1 cellular context compared by ENCODE assay signal in genomic region chr2:236726701-236727450, GRCh38.
A peak's percentile ranks its signal among the peaks of the same experiment; 100 is the strongest.
TF ChIP-seq lines count a peak whose summit lies in the region.

No MANE protein-coding gene starts in this region.

TF ChIP-seq in K562, 482 proteins besides CTCF, POLR2A, EP300 and RAD21:
- TF ChIP-seq GABPA (tag; conservative IDR thresholded peaks at IDR 0.05; ENCODE audit: low read depth) = no peak
- TF ChIP-seq MAFG (tag; conservative IDR thresholded peaks at IDR 0.05) = peak; percentile 78
- TF ChIP-seq C11orf30 (IDR thresholded peaks at IDR 0.05; ENCODE audit: low read depth) = peak; percentile 74; the same call in 1 of the 2 replicates
- TF ChIP-seq LARP7 (IDR thresholded peaks at IDR 0.05) = no peak
- peak; percentile 93 for TF ChIP-seq MAFK (IDR thresholded peaks at IDR 0.05; ENCODE audit: low read length)
- TF ChIP-seq MAFF (IDR thresholded peaks at IDR 0.05; ENCODE audit: low read length) = peak; percentile 93
- no peak for TF ChIP-seq ZNF830 (CRISPR knock-in tag; IDR thresholded peaks at IDR 0.05)
- peak; percentile 87 for TF ChIP-seq ZNF316 (IDR thresholded peaks at IDR 0.05)
- TF ChIP-seq, protein P1, sequence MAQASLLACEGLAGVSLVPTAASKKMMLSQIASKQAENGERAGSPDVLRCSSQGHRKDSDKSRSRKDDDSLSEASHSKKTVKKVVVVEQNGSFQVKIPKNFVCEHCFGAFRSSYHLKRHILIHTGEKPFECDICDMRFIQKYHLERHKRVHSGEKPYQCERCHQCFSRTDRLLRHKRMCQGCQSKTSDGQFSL (CRISPR knock-in tag; IDR thresholded peaks at IDR 0.05) = no peak
- TF ChIP-seq, protein P1 (tag; IDR thresholded peaks at IDR 0.05) = no peak
